8 cellular contexts compared by ENCODE assay signal in the genomic region with DNA sequence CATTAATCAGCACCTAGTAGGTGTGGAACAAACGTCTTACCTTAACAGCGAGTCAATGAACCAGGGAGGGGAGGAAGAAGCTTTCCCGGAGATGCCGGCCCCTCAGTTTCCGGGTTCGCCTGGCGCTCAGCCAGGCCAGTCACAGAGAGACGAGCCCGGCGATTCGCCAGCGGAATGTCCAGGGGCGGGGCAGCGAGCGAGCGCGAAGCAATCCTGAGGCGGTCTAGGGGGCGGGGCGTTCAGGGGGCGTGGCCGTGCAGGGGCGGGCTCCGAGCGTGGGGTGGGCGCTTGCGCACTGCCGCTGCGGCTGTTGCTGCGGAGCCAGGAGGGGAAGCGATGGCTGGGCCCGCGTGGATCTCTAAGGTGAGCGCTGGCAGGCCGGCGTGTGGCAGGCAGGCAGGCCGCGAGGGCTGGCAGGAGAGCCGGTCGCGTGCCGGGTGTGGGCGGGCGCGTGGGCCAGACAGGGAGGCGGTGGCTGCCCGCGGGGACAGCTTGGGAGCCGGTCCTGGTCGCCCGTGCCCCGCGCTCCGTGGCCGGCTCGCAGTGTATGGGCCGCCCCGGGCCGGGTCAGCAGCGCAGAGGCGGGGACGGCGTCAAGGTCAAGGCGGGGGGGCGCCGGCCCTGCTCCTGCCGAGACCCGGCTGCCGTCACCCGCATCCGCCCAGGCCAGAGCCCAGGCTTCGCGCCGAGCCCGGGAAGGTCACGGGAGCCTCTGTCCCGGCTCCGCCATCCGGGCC. TPM values are rescaled to one million over a fixed set of nuclear protein-coding genes. Genes with fewer than 3 reads are reported as not detected.
DNase-seq lines count a peak whose midpoint lies in the region; ATAC-seq and TF ChIP-seq lines count a peak whose summit lies in the region.

A gene (plus strand): TSS at position 295 of the 737 bp plus-strand sequence. CDS start 42 bp downstream, at position 337.

- H3K27me3 ChIP-seq in ectodermal cell (ENCODE audit: control insufficient read depth, insufficient read depth, low read length, poor library complexity, severe bottlenecking) (peaks cover 19% of the 10 kb centered on the region), lung (ENCODE audit: control insufficient read depth, insufficient read depth) (no peaks in the 10 kb centered on the region)

- no peaks in the 10 kb centered on the region for H3K9me3 ChIP-seq in ectodermal cell (ENCODE audit: control insufficient read depth, low read length)
- no peaks in the 10 kb centered on the region for H3K9me3 ChIP-seq in lung (ENCODE audit: control insufficient read depth in 2 of 2, insufficient read depth in 1 of 2, low read length in 1 of 2)

- no peak within 1 kb of the TSS for H3K27ac ChIP-seq in ectodermal cell (ENCODE audit: insufficient read depth, low read depth, low read length, poor library complexity, severe bottlenecking)
- H3K27ac ChIP-seq in lung (ENCODE audit: low read depth in 1 of 2, low read length in 1 of 2), result peak within 1 kb of the TSS; percentile 89 to 95

- H3K4me1 ChIP-seq in ectodermal cell (ENCODE audit: control insufficient read depth, insufficient read depth, low read length) (peaks cover 10% of the 10 kb centered on the region), lung (ENCODE audit: control insufficient read depth in 2 of 2, insufficient read depth in 2 of 2, low read length in 2 of 2) (peaks cover 5 to 10% of the 10 kb centered on the region in 2 donors)

- no peak for TF ChIP-seq CTCF in lung (IDR thresholded peaks at IDR 0.05; ENCODE audit: control extremely low read depth, extremely low read depth)

- peak; percentile 95 for DNase-seq in CMK (ENCODE audit: low read depth)
- peak; percentile 79 for DNase-seq in HS-5 (ENCODE audit: low read depth)
- DNase-seq in NK-92 (lab: John Stamatoyannopoulos, UW; ENCODE audit: unreplicated experiment), result peak; percentile 95
- DNase-seq in activated CD8-positive, alpha-beta memory T cell treated with anti-CD3 and anti-CD28 coated beads for 1 hour (ENCODE audit: extremely low read depth in 1 of 2, low read depth in 1 of 2), result peak; percentile 99 to 100
- peak; percentile 100 for DNase-seq in lung (ENCODE audit: low spot score)
- peak; percentile 100 for DNase-seq in stimulated activated CD4-positive, alpha-beta T cell treated with anti-CD3 and anti-CD28 coated beads, TNF-alpha, amount 100 ng/mL, for 24 hours (ENCODE audit: low read depth in 3 of 3)

- ATAC-seq in GM19468 (IDR thresholded peaks at IDR 0.05; ENCODE audit: extremely low read depth, unreplicated experiment) (peak; percentile 60), lung (ENCODE audit: insufficient read depth, low FRiP score) (peak; percentile 100)

- WGBS in ectodermal cell, 2 experiments, result 1% methylated on average over 79 of the region's 79 CpGs
- WGBS in lung, 2 donors, result 0% methylated on average over 61 to 79 of the region's 79 CpGs

- H3K36me3 ChIP-seq in ectodermal cell (ENCODE audit: control insufficient read depth, insufficient read depth, low read length), result no peaks in the 10 kb centered on the region
- no peaks in the 10 kb centered on the region for H3K36me3 ChIP-seq in lung (ENCODE audit: control insufficient read depth in 2 of 2, insufficient read depth in 2 of 2, low read length in 2 of 2)

- peak within 1 kb of the TSS; percentile 84 for H3K4me3 ChIP-seq in ectodermal cell (ENCODE audit: insufficient read depth, low read depth, low read length)
- H3K4me3 ChIP-seq in lung, result peak within 1 kb of the TSS; percentile 69

RNA-seq across cellular contexts. Expression of the gene that starts here (rescaled TPM):
- polyA plus RNA-seq in ectodermal cell (2013, experiment 1 of 4), result 14.1 TPM
- 12.9 TPM for polyA plus RNA-seq in ectodermal cell (2013, experiment 2 of 4)
- 7.4 TPM for polyA plus RNA-seq in ectodermal cell (2013, experiment 3 of 4)
- 11.2 TPM for polyA plus RNA-seq in ectodermal cell (2013, experiment 4 of 4)
- 10 to 100 TPM; 55.0 to 83.2 TPM for total RNA-seq in lung
- 10 to 100 TPM; 28.6 to 36.0 TPM for polyA plus RNA-seq in lung
